29 cellular contexts compared by ENCODE assay signal in the genomic region with DNA sequence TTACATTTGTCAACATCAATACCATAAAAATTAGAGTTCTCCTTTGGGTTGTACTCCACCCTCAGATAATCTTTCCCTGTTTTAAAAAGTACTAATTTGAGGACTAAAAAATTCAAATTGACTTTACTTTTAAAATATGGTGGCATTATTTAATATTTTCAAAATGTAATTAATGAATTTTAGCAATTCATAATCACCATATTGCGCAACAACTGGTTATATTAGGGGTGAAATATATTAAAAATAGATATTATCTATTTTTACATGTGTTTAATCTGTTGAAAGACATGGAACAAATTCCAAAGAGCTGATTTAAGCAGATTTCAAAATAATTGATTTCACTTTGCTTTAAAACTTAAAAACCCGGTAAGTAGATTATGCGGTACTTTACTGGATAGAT.
"Had no signal": no experiment of that assay in that cellular context is flagged by ENCODE, and none has a peak within 500 bp of the region (broad histone marks: within the 10 kb centered on the region; RNA-seq: fewer than 3 reads in every experiment).

No MANE protein-coding gene starts in this region.

- H3K36me3 ChIP-seq: ascending aorta, breast epithelium, cardiac muscle cell, colonic mucosa, esophagus squamous epithelium, gastroesophageal sphincter, heart right ventricle, WERI-Rb-1 had no signal

- H3K4me3 ChIP-seq: ascending aorta, breast epithelium, cardiac muscle cell, colonic mucosa, esophagus squamous epithelium, gastroesophageal sphincter, heart right ventricle, hepatocyte had no signal

- H3K9me3 ChIP-seq: ascending aorta, breast epithelium, colonic mucosa, esophagus squamous epithelium, gastroesophageal sphincter had no signal

- DNase-seq: activated B cell treated with CpG ODN at 0.5 μM for 24 hours; activated CD4-positive, alpha-beta memory T cell treated with anti-CD3 and anti-CD28 coated beads for 36 hours; activated CD4-positive, alpha-beta T cell treated with anti-CD3 and anti-CD28 coated beads for 48 hours; activated CD8-positive, alpha-beta memory T cell treated with anti-CD3 and anti-CD28 coated beads, Interleukin-2, amount 50 U/mL, for 48 hours; activated CD8-positive, alpha-beta T cell treated with anti-CD3 and anti-CD28 coated beads, Interleukin-2, amount 10 ng/mL, durations not matched to agents 7 days and 5 days; activated gamma-delta T cell; activated naive CD4-positive, alpha-beta T cell; activated naive CD4-positive, alpha-beta T cell treated with anti-CD3 and anti-CD28 coated beads, Interleukin-2, amount 10 ng/mL, durations not matched to agents 7 days and 5 days; activated naive CD8-positive, alpha-beta T cell treated with anti-CD3 and anti-CD28 coated beads, Interleukin-2, amount 10 ng/mL, durations not matched to agents 7 days and 5 days; activated T-cell treated with anti-CD3 and anti-CD28 coated beads for 4 hours; activated T-cell treated with anti-CD3 and anti-CD28 coated beads, Interleukin-2, amount 50 U/mL, for 24 hours; activated T-cell treated with anti-CD3 and anti-CD28 coated beads, Interleukin-2, amount 50 U/mL, for 72 hours; central memory CD4-positive, alpha-beta T cell; cerebellar nuclear complex; colonic mucosa; effector CD8-positive, alpha-beta T cell; esophagus squamous epithelium; foreskin melanocyte; heart right ventricle; T1000; WERI-Rb-1 had no signal

- H3K27ac ChIP-seq: ascending aorta, breast epithelium, cardiac muscle cell, colonic mucosa, epithelial cell of prostate, esophagus squamous epithelium, gastroesophageal sphincter, heart right ventricle, hepatocyte, WERI-Rb-1 had no signal

- FAIRE-seq: endometrium, endothelial cell of umbilical vein had no signal
